Comparison of ENCODE assay signal across 13 cellular contexts in genomic region chr1:183027031-183027430, GRCh38. TPM values are rescaled to one million over a fixed set of nuclear protein-coding genes. Genes with fewer than 3 reads are reported as not detected.
A peak's percentile ranks its signal among the peaks of the same experiment; 100 is the strongest.
DNase-seq lines count a peak whose midpoint lies in the region; ATAC-seq and TF ChIP-seq lines count a peak whose summit lies in the region.
"Had no signal": no experiment of that assay in that cellular context is flagged by ENCODE, and none has a peak within 500 bp of the region (broad histone marks: within the 10 kb centered on the region; RNA-seq: fewer than 3 reads in every experiment).

No MANE protein-coding gene starts in this region.

- H3K36me3 Mint-ChIP-seq in CD4-positive, alpha-beta memory T cell, result peaks cover 0 to 1% of the 10 kb centered on the region in 2 donors

- H3K27ac ChIP-seq in BLaER1 treated with 17β-estradiol and CSF1 and Interleukin-3, amounts not matched to agents 10 nM and 100 nM, result no peak overlapping the region
- H3K27ac ChIP-seq in RWPE2 (ENCODE audit: poor library complexity, severe bottlenecking) (peak overlapping the region; percentile 99), sigmoid colon (peak overlapping the region; percentile 100)
- no peak overlapping the region for H3K27ac ChIP-seq in CD4-positive, alpha-beta memory T cell (ENCODE audit: low read depth, low read length)

- TF ChIP-seq CTCF in RWPE2 (IDR thresholded peaks at IDR 0.05; ENCODE audit: poor library complexity, severe bottlenecking), result no peak
- TF ChIP-seq CTCF in fibroblast of mammary gland (conservative IDR thresholded peaks at IDR 0.05; ENCODE audit: control insufficient read depth, insufficient read depth, low read depth, low read length), result no peak
- no peak for TF ChIP-seq CTCF in sigmoid colon (IDR thresholded peaks at IDR 0.05)

- peaks cover 10 to 20% (median 14%) of the 10 kb centered on the region in 4 donors for H3K4me1 Mint-ChIP-seq in CD4-positive, alpha-beta memory T cell

- H4K20me1 ChIP-seq in BLaER1 treated with 17β-estradiol and CSF1 and Interleukin-3, amounts not matched to agents 10 nM and 100 nM, result peaks cover 13 to 81% (median 64%) of the 10 kb centered on the region in 11 experiments; a peak in 16 of 22 replicates

- H3K27ac Mint-ChIP-seq in CD4-positive, alpha-beta memory T cell, result no peak overlapping the region

- H3K4me2 ChIP-seq in BLaER1 treated with 17β-estradiol and CSF1 and Interleukin-3, amounts not matched to agents 10 nM and 100 nM, result peak overlapping the region; percentile 38 to 98 (median 86); a peak in 21 of 22 replicates

- no peaks in the 10 kb centered on the region for H3K27me3 ChIP-seq in BLaER1 treated with 17β-estradiol and CSF1 and Interleukin-3, amounts not matched to agents 10 nM and 100 nM
- H3K27me3 ChIP-seq in RWPE2 (ENCODE audit: insufficient read depth, poor library complexity, severe bottlenecking), result no peaks in the 10 kb centered on the region
- H3K27me3 ChIP-seq in sigmoid colon, result no peaks in the 10 kb centered on the region
- H3K27me3 ChIP-seq in CD4-positive, alpha-beta memory T cell (ENCODE audit: insufficient read depth, low read length), result peaks cover 39% of the 10 kb centered on the region

- POLR2A ChIA-PET in CD4-positive, alpha-beta memory T cell (lab: Charles Lee; ENCODE audit: partially characterized antibody), result no interaction called here

- no peaks in the 10 kb centered on the region for H3K9me3 ChIP-seq in BLaER1 treated with 17β-estradiol and CSF1 and Interleukin-3, amounts not matched to agents 10 nM and 100 nM (replicated peaks in 1 of 11)
- H3K9me3 ChIP-seq in RWPE2 (ENCODE audit: severe bottlenecking) (no peaks in the 10 kb centered on the region), sigmoid colon (no peaks in the 10 kb centered on the region)
- no peaks in the 10 kb centered on the region for H3K9me3 ChIP-seq in CD4-positive, alpha-beta memory T cell (ENCODE audit: control insufficient read depth in 1 of 2, low read length in 2 of 2)

- peaks cover 52 to 75% (median 62%) of the 10 kb centered on the region in 10 experiments for H3K4me1 ChIP-seq in BLaER1 treated with 17β-estradiol and CSF1 and Interleukin-3, amounts not matched to agents 10 nM and 100 nM
- peaks cover 61% of the 10 kb centered on the region for H3K4me1 ChIP-seq in RWPE2 (ENCODE audit: insufficient read depth, poor library complexity, severe bottlenecking)
- H3K4me1 ChIP-seq in sigmoid colon, result peaks cover 0 to 65% (median 59%) of the 10 kb centered on the region in 4 donors
- peaks cover 10% of the 10 kb centered on the region for H3K4me1 ChIP-seq in CD4-positive, alpha-beta memory T cell (ENCODE audit: insufficient read depth, low read length)

- CTCF ChIA-PET in CD4-positive, alpha-beta memory T cell (lab: Charles Lee; ENCODE audit: partially characterized antibody), result no interaction called here

- H3K36me3 ChIP-seq in BLaER1 treated with 17β-estradiol and CSF1 and Interleukin-3, amounts not matched to agents 10 nM and 100 nM, result peaks cover 0 to 49% (median 23%) of the 10 kb centered on the region in 11 experiments; a peak in 15 of 22 replicates
- H3K36me3 ChIP-seq in RWPE2 (ENCODE audit: low read depth) (peaks cover 50% of the 10 kb centered on the region), sigmoid colon (no peaks in the 10 kb centered on the region)
- no peaks in the 10 kb centered on the region for H3K36me3 ChIP-seq in CD4-positive, alpha-beta memory T cell (ENCODE audit: insufficient read depth, low read length)

- 32 to 48% methylated on average over 3 of the region's 3 CpGs for WGBS in sigmoid colon, 2 donors

- peaks cover 53 to 58% of the 10 kb centered on the region in 2 donors for H3K27me3 Mint-ChIP-seq in CD4-positive, alpha-beta memory T cell

- DNase-seq in RWPE2 (ENCODE audit: low spot score) (no peak), fibroblast of mammary gland (ENCODE audit: low read depth) (no peak), sigmoid colon (no peak), NCI-H2029 (lab: John Stamatoyannopoulos, UW) (no peak), NCI-H2227 treated with DMSO at 0.1 percent for 48 hours (lab: John Stamatoyannopoulos, UW) (no peak)
- no peak for DNase-seq in activated CD4-positive, alpha-beta T cell treated with anti-CD3 and anti-CD28 coated beads, Interleukin-2, amount 50 U/mL, for 1 hour
- no peak for DNase-seq in CD4-positive, alpha-beta memory T cell
- DNase-seq: MV-4-11; small intestine; stimulated activated CD8-positive, alpha-beta memory T cell treated with anti-CD3 and anti-CD28 coated beads, Interleukin-4, amount 100 ng/mL, for 48 hours; T-helper 2 cell had no signal

- no peak for TF ChIP-seq EP300 in sigmoid colon (IDR thresholded peaks at IDR 0.05)

- peak overlapping the region in 4 of 10 experiments; percentile 81 to 98 (median 98); a peak in 5 of 20 replicates for H3K4me3 ChIP-seq in BLaER1 treated with 17β-estradiol and CSF1 and Interleukin-3, amounts not matched to agents 10 nM and 100 nM
- H3K4me3 ChIP-seq in RWPE2 (ENCODE audit: severe bottlenecking) (no peak overlapping the region), fibroblast of mammary gland (ENCODE audit: control insufficient read depth, low read depth, low read length) (peak overlapping the region; percentile 81), sigmoid colon (peak overlapping the region in 3 of 4 donors; percentile 89 to 97 (median 90))
- no peak overlapping the region for H3K4me3 ChIP-seq in CD4-positive, alpha-beta memory T cell (ENCODE audit: low read length in 2 of 2)
- H3K4me3 ChIP-seq: lung had no signal

- intact Hi-C loops in sigmoid colon (cut with DNase I), result loop anchor here (5.0 kb wide), 1 partner anchor 60 kb away; no protein-coding TSS in a partner anchor
- intact Hi-C loops in CD4-positive, alpha-beta memory T cell (cut with micrococcal nuclease), result no loop called here

- TF ChIP-seq POLR2A in sigmoid colon (IDR thresholded peaks at IDR 0.05), result no peak

- peaks cover 0 to 3% (median 0%) of the 10 kb centered on the region in 8 donors for H3K9me3 Mint-ChIP-seq in CD4-positive, alpha-beta memory T cell

- ATAC-seq in RWPE2 (ENCODE audit: low read depth), result no peak

- H3K4me3 Mint-ChIP-seq in CD4-positive, alpha-beta memory T cell, result no peak overlapping the region

- H3K9ac ChIP-seq in BLaER1 treated with 17β-estradiol and CSF1 and Interleukin-3, amounts not matched to agents 10 nM and 100 nM, result peak overlapping the region in 2 of 11 experiments; percentile 22 to 31; a peak in 2 of 22 replicates

RNA-seq across cellular contexts. Expression of gene LAMC1, which starts 3.8 kb away (rescaled TPM):
- total RNA-seq in sigmoid colon, result 100 to 1,000 TPM; 269 to 542 (median 281) TPM
- polyA plus RNA-seq in sigmoid colon, result 10 to 100 TPM in 2 of 3 donors, 1 to 10 TPM in 1; 3.5 to 28.9 (median 18.0) TPM
- total RNA-seq in CD4-positive, alpha-beta memory T cell, result under 1 TPM; 0.49 to 0.50 TPM
- polyA plus RNA-seq in CD4-positive, alpha-beta memory T cell, result not detected

Comparison
In these comparisons a context has a peak if more than half of its experiments do, and no peak if none do; other contexts are left out.
1. H3K27ac ChIP-seq: peak in RWPE2 (single experiment) and sigmoid colon (4 of 4); none in BLaER1 treated with 17β-estradiol and CSF1 and Interleukin-3, amounts not matched to agents 10 nM and 100 nM (0 of 11) and CD4-positive, alpha-beta memory T cell (single experiment).
2. H3K4me3 ChIP-seq: peak in fibroblast of mammary gland (single experiment) and sigmoid colon (3 of 4); none in RWPE2 (single experiment) and CD4-positive, alpha-beta memory T cell (0 of 2).
3. RNA of gene LAMC1, which starts 3.8 kb away (total RNA-seq): 269 to 542 TPM in sigmoid colon; 0.49 to 0.50 TPM in CD4-positive, alpha-beta memory T cell; every median in the first group is over 100 times any median in the second.